8 cellular contexts compared by ENCODE assay signal in genomic region chrX:54043696-54044125, GRCh38. TPM values are rescaled to one million over a fixed set of nuclear protein-coding genes. Genes with fewer than 3 reads are reported as not detected.
A peak's percentile ranks its signal among the peaks of the same experiment; 100 is the strongest.
DNase-seq lines count a peak whose midpoint lies in the region; ATAC-seq and TF ChIP-seq lines count a peak whose summit lies in the region.

No MANE protein-coding gene starts in this region.

- H3K27me3 ChIP-seq in BLaER1 treated with 17β-estradiol and CSF1 and Interleukin-3, amounts not matched to agents 10 nM and 100 nM, result peaks cover 37 to 78% (median 51%) of the 10 kb centered on the region in 11 experiments
- H3K27me3 ChIP-seq in SU-DHL-6 (ENCODE audit: low read length), result no peaks in the 10 kb centered on the region

- H3K4me3 ChIP-seq in BLaER1 treated with 17β-estradiol and CSF1 and Interleukin-3, amounts not matched to agents 10 nM and 100 nM, result peak overlapping the region; percentile 64 to 81 (median 76)
- H3K4me3 ChIP-seq in SU-DHL-6 (ENCODE audit: insufficient read depth, low read length, poor library complexity, severe bottlenecking), result peak overlapping the region; percentile 95

- DNase-seq in cerebellar cortex (ENCODE audit: low spot score), result peak; percentile 30
- DNase-seq in left colon, result peak; percentile 27 to 59
- DNase-seq in stimulated activated CD8-positive, alpha-beta memory T cell treated with anti-CD3 and anti-CD28 coated beads, Interleukin-12 subunit alpha, Interleukin-12 subunit beta, amount 100 ng/mL, for 1 hour (ENCODE audit: low read depth), result peak; percentile 11
- no peak for DNase-seq in mucosa of gallbladder (ENCODE audit: low spot score)

- H3K27ac ChIP-seq in BLaER1 treated with 17β-estradiol and CSF1 and Interleukin-3, amounts not matched to agents 10 nM and 100 nM, result peak overlapping the region; percentile 87 to 98 (median 96)
- peak overlapping the region; percentile 88 for H3K27ac ChIP-seq in SU-DHL-6 (ENCODE audit: low read depth, low read length)

- H3K79me2 ChIP-seq in SU-DHL-6 (ENCODE audit: insufficient read depth, low read length), result peaks cover 10% of the 10 kb centered on the region; the same call in 1 of the 2 replicates

- TF ChIP-seq CTCF in SU-DHL-6 (IDR thresholded peaks at IDR 0.05; ENCODE audit: insufficient read depth, low read length, poor library complexity, severe bottlenecking), result no peak

- peak overlapping the region; percentile 87 to 99 (median 96) for H3K9ac ChIP-seq in BLaER1 treated with 17β-estradiol and CSF1 and Interleukin-3, amounts not matched to agents 10 nM and 100 nM
- H3K9ac ChIP-seq in SU-DHL-6 (ENCODE audit: low read length), result peak overlapping the region; percentile 93

- no peaks in the 10 kb centered on the region for H3K9me2 ChIP-seq in SU-DHL-6 (replicated peaks; ENCODE audit: insufficient read depth, low read length)

- intact Hi-C loops in left colon (cut with DNase I, micrococcal nuclease), result no loop called here

- peak overlapping the region; percentile 67 to 86 (median 76) for H3K4me2 ChIP-seq in BLaER1 treated with 17β-estradiol and CSF1 and Interleukin-3, amounts not matched to agents 10 nM and 100 nM
- H3K4me2 ChIP-seq in SU-DHL-6 (ENCODE audit: low read depth, low read length, poor library complexity, severe bottlenecking), result peak overlapping the region; percentile 87

- peak; percentile 8 for ATAC-seq in GM18873 (IDR thresholded peaks at IDR 0.05; ENCODE audit: low FRiP score, unreplicated experiment)
- peak; percentile 12 for ATAC-seq in HG03108 (IDR thresholded peaks at IDR 0.05; ENCODE audit: unreplicated experiment)
- peak; percentile 58 for ATAC-seq in left colon

- H3F3A ChIP-seq in SU-DHL-6 (ENCODE audit: insufficient read depth), result 0 out of 2 replicates have a peak, but pooled peaks cover 5% of the 10 kb centered on the region

- peaks cover 0 to 19% (median 14%) of the 10 kb centered on the region in 10 experiments; a peak in 16 of 20 replicates for H3K4me1 ChIP-seq in BLaER1 treated with 17β-estradiol and CSF1 and Interleukin-3, amounts not matched to agents 10 nM and 100 nM

- H2AFZ ChIP-seq in SU-DHL-6 (ENCODE audit: low read depth, low read length, severe bottlenecking), result peak overlapping the region; percentile 70

- peaks cover 0 to 14% (median 11%) of the 10 kb centered on the region in 11 experiments; a peak in 12 of 22 replicates for H3K9me3 ChIP-seq in BLaER1 treated with 17β-estradiol and CSF1 and Interleukin-3, amounts not matched to agents 10 nM and 100 nM (replicated peaks in 1 of 11)
- H3K9me3 ChIP-seq in SU-DHL-6 (ENCODE audit: insufficient read depth, low read length), result no peaks in the 10 kb centered on the region

- H4K20me1 ChIP-seq in BLaER1 treated with 17β-estradiol and CSF1 and Interleukin-3, amounts not matched to agents 10 nM and 100 nM, result peaks cover 0 to 4% (median 0%) of the 10 kb centered on the region in 11 experiments; a peak in 5 of 22 replicates
- H4K20me1 ChIP-seq in SU-DHL-6 (ENCODE audit: low read depth, low read length), result no peaks in the 10 kb centered on the region

- H3K36me3 ChIP-seq in BLaER1 treated with 17β-estradiol and CSF1 and Interleukin-3, amounts not matched to agents 10 nM and 100 nM, result peaks cover 12 to 37% (median 24%) of the 10 kb centered on the region in 11 experiments; a peak in 21 of 22 replicates
- no peaks in the 10 kb centered on the region; the same call in 1 of the 2 replicates for H3K36me3 ChIP-seq in SU-DHL-6 (ENCODE audit: low read length)

RNA-seq across cellular contexts. Expression of gene PHF8, which starts 0.6 kb away (rescaled TPM):
- total RNA-seq in left colon, result 10 to 100 TPM; 24.9 to 27.5 TPM
- 32.8 TPM for total RNA-seq in mucosa of gallbladder

Comparison
In these comparisons a context has a peak if more than half of its experiments do, and no peak if none do; other contexts are left out.
1. ATAC-seq: peak in every context shown above with its lines; median percentile 58 in left colon; 12 in HG03108; 8 in GM18873.